In the genomic region with DNA sequence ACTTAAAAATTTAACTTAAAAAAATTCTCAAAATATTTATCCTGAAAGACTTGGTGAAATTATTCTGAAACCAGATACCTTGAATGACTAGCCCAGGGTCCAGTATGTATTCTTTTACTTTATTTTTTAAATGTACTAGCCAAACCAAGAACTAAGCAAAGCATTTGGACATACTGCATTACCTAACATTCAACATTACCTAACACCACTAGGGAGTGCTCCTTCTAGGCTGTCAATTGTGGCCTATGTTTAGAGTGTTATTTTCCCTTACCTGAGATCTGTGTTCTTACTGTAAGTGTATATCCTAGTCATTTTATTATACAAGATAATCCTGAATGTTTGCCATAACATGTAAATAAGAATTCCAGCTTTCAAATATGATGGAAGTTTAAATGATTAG, we compare ENCODE assay signal across 13 cellular contexts.
DNase-seq lines count a peak whose midpoint lies in the region; ATAC-seq and TF ChIP-seq lines count a peak whose summit lies in the region.
"Had no signal": no experiment of that assay in that cellular context is flagged by ENCODE, and none has a peak within 500 bp of the region (broad histone marks: within the 10 kb centered on the region; RNA-seq: fewer than 3 reads in every experiment).

No MANE protein-coding gene starts in this region.

- no peaks in the 10 kb centered on the region for H3K36me3 Mint-ChIP-seq in nephron progenitor cell (ENCODE audit: low read depth)

- H3K9me3 ChIP-seq in A673 (ENCODE audit: low read depth, low read length, poor library complexity, severe bottlenecking), result no peaks in the 10 kb centered on the region

- no peaks in the 10 kb centered on the region for H3K4me1 ChIP-seq in A673 (ENCODE audit: insufficient read depth, low read length, poor library complexity, severe bottlenecking)

- BruUV-seq in A673 (replicated peaks; lab: Mats Ljungman, UMichigan), result no TSS peak

- TF ChIP-seq CTCF in nephron progenitor cell (IDR thresholded peaks at IDR 0.05) (no peak), A673 (conservative IDR thresholded peaks at IDR 0.05; ENCODE audit: low read depth, low read length) (no peak)

- no peak overlapping the region for H3K27ac Mint-ChIP-seq in nephron progenitor cell
- H3K27ac Mint-ChIP-seq: activated T-helper 1 cell treated with anti-CD3 and anti-CD28 coated beads, Interleukin-12 subunit alpha, Interleukin-12 subunit beta, Interleukin-2, Interleukin-4 antibody, amounts not matched to agents 30 ng/mL and 10 ng/mL and 1 ng/mL, durations not matched to agents 14 hours and 24 hours and 36 hours; HFFc6; stimulated activated naive CD8-positive, alpha-beta T cell treated with anti-CD3 and anti-CD28 coated beads, Interleukin-15, amount 100 ng/mL, for 72 hours had no signal

- H3K9me3 Mint-ChIP-seq in nephron progenitor cell, result no peaks in the 10 kb centered on the region
- H3K9me3 Mint-ChIP-seq: activated T-helper 1 cell treated with anti-CD3 and anti-CD28 coated beads, Interleukin-12 subunit alpha, Interleukin-12 subunit beta, Interleukin-2, Interleukin-4 antibody, amounts not matched to agents 30 ng/mL and 10 ng/mL and 1 ng/mL, durations not matched to agents 14 hours and 24 hours and 36 hours; HFFc6; stimulated activated naive CD8-positive, alpha-beta T cell treated with anti-CD3 and anti-CD28 coated beads, Interleukin-15, amount 100 ng/mL, for 72 hours had no signal

- H3K27me3 ChIP-seq in A673 (replicated peaks; ENCODE audit: insufficient read depth, low read depth, low read length, poor library complexity), result no peaks in the 10 kb centered on the region

- H3K36me3 ChIP-seq in A673 (ENCODE audit: insufficient read depth, low read length, poor library complexity, severe bottlenecking), result no peaks in the 10 kb centered on the region

- CTCF ChIA-PET in A673 (lab: Charles Lee), result no interaction called here

- POLR2A ChIA-PET in A673 (lab: Charles Lee; ENCODE audit: low non-redundant PET), result no interaction called here

- peaks cover 5% of the 10 kb centered on the region for H3K27me3 Mint-ChIP-seq in nephron progenitor cell (ENCODE audit: low read depth, poor library complexity)
- H3K27me3 Mint-ChIP-seq: stimulated activated naive CD8-positive, alpha-beta T cell treated with anti-CD3 and anti-CD28 coated beads, Interleukin-15, amount 100 ng/mL, for 72 hours had no signal

- H3K4me1 Mint-ChIP-seq in nephron progenitor cell, result peaks cover 7% of the 10 kb centered on the region
- H3K4me1 Mint-ChIP-seq: stimulated activated naive CD8-positive, alpha-beta T cell treated with anti-CD3 and anti-CD28 coated beads, Interleukin-15, amount 100 ng/mL, for 72 hours had no signal

- H3K4me3 ChIP-seq in A673 (ENCODE audit: low read depth, low read length, poor library complexity, severe bottlenecking), result no peak overlapping the region

- ATAC-seq in HG03196 (IDR thresholded peaks at IDR 0.05; ENCODE audit: unreplicated experiment), result no peak
- ATAC-seq: stimulated activated naive CD8-positive, alpha-beta T cell treated with anti-CD3 and anti-CD28 coated beads, Interleukin-15, amount 100 ng/mL, for 72 hours had no signal

- peak overlapping the region; percentile 86 for H3K4me3 Mint-ChIP-seq in nephron progenitor cell
- H3K4me3 Mint-ChIP-seq: activated T-helper 1 cell treated with anti-CD3 and anti-CD28 coated beads, Interleukin-12 subunit alpha, Interleukin-12 subunit beta, Interleukin-2, Interleukin-4 antibody, amounts not matched to agents 30 ng/mL and 10 ng/mL and 1 ng/mL, durations not matched to agents 14 hours and 24 hours and 36 hours; HFFc6 had no signal

- DNase-seq in DMS53 (lab: John Stamatoyannopoulos, UW) (peak; percentile 56), NCI-H748 (lab: John Stamatoyannopoulos, UW; ENCODE audit: unreplicated experiment) (peak; percentile 59), epithelial cell of prostate (ENCODE audit: low read depth, low spot score) (no peak), nephron progenitor cell (no peak), islet precursor cell (no peak), A673 (ENCODE audit: low spot score) (no peak), activated gamma-delta T cell treated with Interleukin-2 at 50 U/mL for 16 hours (no peak)
- DNase-seq: activated CD4-positive, alpha-beta T cell treated with anti-CD3 and anti-CD28 coated beads, Interleukin-2, amount 50 U/mL, for 1 hour; HFFc6; NCI-H1092; stimulated activated naive CD8-positive, alpha-beta T cell treated with anti-CD3 and anti-CD28 coated beads, Interleukin-15, amount 100 ng/mL, for 72 hours had no signal

- H3K27ac ChIP-seq in epithelial cell of prostate, result peak overlapping the region; percentile 73
- no peak overlapping the region for H3K27ac ChIP-seq in A673 (ENCODE audit: low read depth, low read length, poor library complexity, severe bottlenecking)

- intact Hi-C loops in A673 (cut with micrococcal nuclease; ENCODE audit: unreplicated experiment), result no loop called here

Comparison
In these comparisons a context has a peak if more than half of its experiments do, and no peak if none do; other contexts are left out.
1. DNase-seq: peak in DMS53 (single experiment) and NCI-H748 (single experiment); none in epithelial cell of prostate (single experiment), nephron progenitor cell (single experiment), islet precursor cell (single experiment), A673 (single experiment) and activated gamma-delta T cell treated with Interleukin-2 at 50 U/mL for 16 hours (single experiment).